ENCODE assay signal across 12 cellular contexts in the genomic region with DNA sequence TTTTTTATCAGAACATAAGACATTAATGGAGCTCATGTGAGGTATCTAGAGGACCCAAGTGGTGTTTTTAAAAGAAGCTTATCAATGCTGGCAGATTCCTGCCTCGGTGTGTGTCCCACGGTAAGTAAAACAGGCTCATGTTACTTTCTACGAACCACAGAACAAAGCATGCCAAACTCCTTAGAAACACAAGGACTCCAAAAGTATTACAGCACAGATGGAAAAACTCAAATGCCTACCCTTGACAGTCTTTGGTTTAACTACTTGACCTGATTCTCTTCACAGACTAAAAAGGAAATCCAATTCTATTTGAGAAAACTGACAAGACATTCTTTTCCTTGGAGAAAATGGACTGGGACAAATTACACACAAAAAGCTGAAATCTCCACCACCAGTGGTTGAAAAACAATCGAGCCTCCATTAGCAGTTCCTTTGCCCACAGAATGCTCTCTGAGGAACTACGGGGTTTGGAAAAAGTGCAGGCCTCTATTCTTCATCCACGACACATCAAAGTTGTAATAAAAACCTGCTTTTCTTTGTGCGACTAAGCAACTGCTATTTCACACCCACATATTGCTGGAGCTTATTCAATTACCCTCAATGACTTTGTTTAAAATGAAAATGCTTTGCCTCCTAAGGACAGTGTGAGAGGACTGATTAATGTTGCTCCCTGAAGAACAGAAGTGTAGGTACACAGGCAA. TPM values are rescaled to one million over a fixed set of nuclear protein-coding genes. Genes with fewer than 3 reads are reported as not detected.
DNase-seq lines count a peak whose midpoint lies in the region; TF ChIP-seq lines count a peak whose summit lies in the region.
"Had no signal": no experiment of that assay in that cellular context is flagged by ENCODE, and none has a peak within 500 bp of the region (broad histone marks: within the 10 kb centered on the region; RNA-seq: fewer than 3 reads in every experiment).

No MANE protein-coding gene starts in this region.

- H2AK5ac ChIP-seq in mesenchymal stem cell (ENCODE audit: low read length, severe bottlenecking) = no peak overlapping the region

- no peaks in the 10 kb centered on the region for H3K36me3 ChIP-seq in mesenchymal stem cell (ENCODE audit: control insufficient read depth in 1 of 2, insufficient read depth in 2 of 2, low read depth in 1 of 2, low read length in 2 of 2)
- no peaks in the 10 kb centered on the region for H3K36me3 ChIP-seq in thyroid gland
- H3K36me3 ChIP-seq: adrenal gland had no signal

- no peaks in the 10 kb centered on the region for H3K79me1 ChIP-seq in mesenchymal stem cell (replicated peaks; ENCODE audit: low read length, poor library complexity, severe bottlenecking)

- H2AFZ ChIP-seq in mesenchymal stem cell (ENCODE audit: low read depth, low read length) = no peak overlapping the region

- no peak overlapping the region for H2BK12ac ChIP-seq in mesenchymal stem cell (ENCODE audit: low read length in 2 of 2)

- no peak overlapping the region for H3K18ac ChIP-seq in mesenchymal stem cell (ENCODE audit: low read depth in 1 of 2, low read length in 2 of 2)

- H3K27ac ChIP-seq in coronary artery (peak overlapping the region; percentile 9 to 66), mesenchymal stem cell (ENCODE audit: low read length, poor library complexity, severe bottlenecking) (no peak overlapping the region), thyroid gland (peak overlapping the region in 2 of 3 donors; percentile 21 to 33)

- H3K9me3 ChIP-seq in mesenchymal stem cell (ENCODE audit: control insufficient read depth, low read length) (no peaks in the 10 kb centered on the region), thyroid gland (no peaks in the 10 kb centered on the region)
- H3K9me3 ChIP-seq: adrenal gland had no signal

- no peak overlapping the region for H2BK5ac ChIP-seq in mesenchymal stem cell (ENCODE audit: low read depth, low read length, poor library complexity, severe bottlenecking)

- TF ChIP-seq CTCF in coronary artery (IDR thresholded peaks at IDR 0.05) = no peak
- TF ChIP-seq CTCF in thyroid gland (IDR thresholded peaks at IDR 0.05) = no peak

- DNase-seq in OCI-M1 (lab: John Stamatoyannopoulos, UW) (peak; percentile 28), coronary artery (ENCODE audit: low spot score) (no peak), mesenchymal stem cell (peak; percentile 65), thyroid gland (peak in 1 of 2 donors; percentile 6), HPDE6-E6E7 (ENCODE audit: extremely low spot score) (no peak), NCI-H69 (lab: John Stamatoyannopoulos, UW) (no peak)
- DNase-seq in activated CD8-positive, alpha-beta memory T cell treated with anti-CD3 and anti-CD28 coated beads, Interleukin-2, amount 50 U/mL, for 4 hours = no peak
- DNase-seq: activated T-cell treated with anti-CD3 and anti-CD28 coated beads, Interleukin-2, amount 50 U/mL, for 24 hours; mesendoderm; NCI-H187 treated with DMSO at 0.1 percent for 48 hours had no signal

- no peak overlapping the region for H2BK15ac ChIP-seq in mesenchymal stem cell (ENCODE audit: low read depth, poor library complexity, severe bottlenecking)

- H3K23ac ChIP-seq in mesenchymal stem cell (ENCODE audit: low read length in 2 of 2) = no peak overlapping the region

- no peak overlapping the region for H3K9ac ChIP-seq in mesenchymal stem cell (ENCODE audit: low read length)

- H2BK120ac ChIP-seq in mesenchymal stem cell (ENCODE audit: low read depth, low read length) = no peak overlapping the region

- intact Hi-C loops in thyroid gland (cut with DNase I) = no loop called here

- no peak overlapping the region for H3K4me2 ChIP-seq in mesenchymal stem cell (ENCODE audit: low read length, poor library complexity, severe bottlenecking)

- TF ChIP-seq POLR2A in thyroid gland (IDR thresholded peaks at IDR 0.05) = no peak

- H3K4me1 ChIP-seq in mesenchymal stem cell (ENCODE audit: control insufficient read depth, insufficient read depth, low read depth, low read length) (peaks cover 7% of the 10 kb centered on the region), thyroid gland (peaks cover 6 to 17% of the 10 kb centered on the region in 2 donors)

- H3K27me3 ChIP-seq in mesenchymal stem cell (ENCODE audit: control insufficient read depth in 1 of 2, insufficient read depth in 1 of 2, low read length in 2 of 2) = peaks cover 15 to 24% of the 10 kb centered on the region in 2 experiments
- H3K27me3 ChIP-seq in thyroid gland = no peaks in the 10 kb centered on the region
- H3K27me3 ChIP-seq: adrenal gland had no signal

- H3K4ac ChIP-seq in mesenchymal stem cell (ENCODE audit: low read depth in 1 of 2, low read length in 2 of 2) = no peak overlapping the region

- WGBS in mesenchymal stem cell = 19% methylated on average over 7 of the region's 7 CpGs
- WGBS in thyroid gland, 2 donors = 34 to 40% methylated on average over 7 of the region's 7 CpGs

- H4K8ac ChIP-seq in mesenchymal stem cell (ENCODE audit: low read length) = no peak overlapping the region

- H3K14ac ChIP-seq in mesenchymal stem cell (ENCODE audit: low read length in 2 of 2) = no peak overlapping the region

- H3K4me3 ChIP-seq in coronary artery = peak overlapping the region; percentile 16
- H3K4me3 ChIP-seq in mesenchymal stem cell (ENCODE audit: insufficient read depth in 1 of 2, low read depth in 1 of 2, low read length in 2 of 2) = no peak overlapping the region
- no peak overlapping the region for H3K4me3 ChIP-seq in thyroid gland (replicated peaks in 1 of 3)
- H3K4me3 ChIP-seq: adrenal gland had no signal

- no peak overlapping the region for H4K91ac ChIP-seq in mesenchymal stem cell (ENCODE audit: low read length)

RNA-seq across cellular contexts. Expression of a gene that starts 5.4 kb away (rescaled TPM):
- 0.25 TPM for polyA plus RNA-seq in mesenchymal stem cell (2013, experiment 1 of 2)
- 0.26 TPM for polyA plus RNA-seq in mesenchymal stem cell (2013, experiment 2 of 2)
- 10 to 100 TPM in 1 of 4 donors, 1 to 10 TPM in 3; 2.6 to 12.6 (median 4.0) TPM for total RNA-seq in thyroid gland
- total RNA-seq: LHCN-M2 had no signal

Comparison
In these comparisons a context has a peak if more than half of its experiments do, and no peak if none do; other contexts are left out.
1. DNase-seq: peak in OCI-M1 (single experiment) and mesenchymal stem cell (single experiment); none in coronary artery (single experiment), activated CD8-positive, alpha-beta memory T cell treated with anti-CD3 and anti-CD28 coated beads, Interleukin-2, amount 50 U/mL, for 4 hours (single experiment), HPDE6-E6E7 (single experiment) and NCI-H69 (single experiment).